Comparison of ENCODE assay signal across 1 cellular context in the genomic region with DNA sequence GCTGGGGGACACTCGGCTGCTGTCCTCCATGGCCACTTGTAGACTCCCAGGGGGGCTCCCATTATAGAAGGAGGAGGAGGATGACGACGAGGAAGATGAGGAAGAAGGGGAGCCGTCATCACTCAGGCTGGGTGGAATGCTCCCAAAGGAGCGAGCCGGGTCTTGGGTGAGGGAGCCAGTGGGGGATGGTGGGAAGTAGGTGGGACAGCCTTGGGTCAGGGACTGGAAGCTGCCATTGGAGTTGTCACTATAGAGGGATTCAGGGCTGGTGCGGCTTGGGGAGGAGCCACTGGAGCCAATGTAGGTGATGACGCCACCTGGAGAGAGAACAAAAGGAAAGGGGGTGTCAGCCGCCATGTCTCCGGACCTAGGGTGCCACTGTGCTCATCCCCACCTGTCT.
TF ChIP-seq lines count a peak whose summit lies in the region.

No MANE protein-coding gene starts in this region.

TF ChIP-seq in WTC11, 78 proteins besides CTCF, POLR2A, EP300 and RAD21 (continued from another document):
- TF ChIP-seq, protein P1, sequence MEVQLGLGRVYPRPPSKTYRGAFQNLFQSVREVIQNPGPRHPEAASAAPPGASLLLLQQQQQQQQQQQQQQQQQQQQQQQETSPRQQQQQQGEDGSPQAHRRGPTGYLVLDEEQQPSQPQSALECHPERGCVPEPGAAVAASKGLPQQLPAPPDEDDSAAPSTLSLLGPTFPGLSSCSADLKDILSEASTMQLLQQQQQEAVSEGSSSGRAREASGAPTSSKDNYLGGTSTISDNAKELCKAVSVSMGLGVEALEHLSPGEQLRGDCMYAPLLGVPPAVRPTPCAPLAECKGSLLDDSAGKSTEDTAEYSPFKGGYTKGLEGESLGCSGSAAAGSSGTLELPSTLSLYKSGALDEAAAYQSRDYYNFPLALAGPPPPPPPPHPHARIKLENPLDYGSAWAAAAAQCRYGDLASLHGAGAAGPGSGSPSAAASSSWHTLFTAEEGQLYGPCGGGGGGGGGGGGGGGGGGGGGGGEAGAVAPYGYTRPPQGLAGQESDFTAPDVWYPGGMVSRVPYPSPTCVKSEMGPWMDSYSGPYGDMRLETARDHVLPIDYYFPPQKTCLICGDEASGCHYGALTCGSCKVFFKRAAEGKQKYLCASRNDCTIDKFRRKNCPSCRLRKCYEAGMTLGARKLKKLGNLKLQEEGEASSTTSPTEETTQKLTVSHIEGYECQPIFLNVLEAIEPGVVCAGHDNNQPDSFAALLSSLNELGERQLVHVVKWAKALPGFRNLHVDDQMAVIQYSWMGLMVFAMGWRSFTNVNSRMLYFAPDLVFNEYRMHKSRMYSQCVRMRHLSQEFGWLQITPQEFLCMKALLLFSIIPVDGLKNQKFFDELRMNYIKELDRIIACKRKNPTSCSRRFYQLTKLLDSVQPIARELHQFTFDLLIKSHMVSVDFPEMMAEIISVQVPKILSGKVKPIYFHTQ (CRISPR knock-in tag; IDR thresholded peaks at IDR 0.05), result no peak
- TF ChIP-seq, protein P2, sequence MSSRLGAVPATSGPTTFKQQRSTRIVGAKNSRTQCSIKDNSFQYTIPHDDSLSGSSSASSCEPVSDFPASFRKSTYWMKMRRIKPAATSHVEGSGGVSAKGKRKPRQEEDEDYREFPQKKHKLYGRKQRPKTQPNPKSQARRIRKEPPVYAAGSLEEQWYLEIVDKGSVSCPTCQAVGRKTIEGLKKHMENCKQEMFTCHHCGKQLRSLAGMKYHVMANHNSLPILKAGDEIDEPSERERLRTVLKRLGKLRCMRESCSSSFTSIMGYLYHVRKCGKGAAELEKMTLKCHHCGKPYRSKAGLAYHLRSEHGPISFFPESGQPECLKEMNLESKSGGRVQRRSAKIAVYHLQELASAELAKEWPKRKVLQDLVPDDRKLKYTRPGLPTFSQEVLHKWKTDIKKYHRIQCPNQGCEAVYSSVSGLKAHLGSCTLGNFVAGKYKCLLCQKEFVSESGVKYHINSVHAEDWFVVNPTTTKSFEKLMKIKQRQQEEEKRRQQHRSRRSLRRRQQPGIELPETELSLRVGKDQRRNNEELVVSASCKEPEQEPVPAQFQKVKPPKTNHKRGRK (CRISPR knock-in tag; IDR thresholded peaks at IDR 0.05; ENCODE audit: borderline replicate concordance), result no peak
- TF ChIP-seq, protein P3, sequence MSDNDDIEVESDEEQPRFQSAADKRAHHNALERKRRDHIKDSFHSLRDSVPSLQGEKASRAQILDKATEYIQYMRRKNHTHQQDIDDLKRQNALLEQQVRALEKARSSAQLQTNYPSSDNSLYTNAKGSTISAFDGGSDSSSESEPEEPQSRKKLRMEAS (CRISPR knock-in tag; IDR thresholded peaks at IDR 0.05), result no peak
- TF ChIP-seq, protein P4, sequence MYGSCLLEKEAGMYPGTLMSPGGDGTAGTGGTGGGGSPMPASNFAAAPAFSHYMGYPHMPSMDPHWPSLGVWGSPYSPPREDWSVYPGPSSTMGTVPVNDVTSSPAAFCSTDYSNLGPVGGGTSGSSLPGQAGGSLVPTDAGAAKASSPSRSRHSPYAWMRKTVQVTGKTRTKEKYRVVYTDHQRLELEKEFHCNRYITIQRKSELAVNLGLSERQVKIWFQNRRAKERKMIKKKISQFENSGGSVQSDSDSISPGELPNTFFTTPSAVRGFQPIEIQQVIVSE (CRISPR knock-in tag; IDR thresholded peaks at IDR 0.05; ENCODE audit: borderline replicate concordance), result no peak
- TF ChIP-seq NFE2L1 (CRISPR knock-in tag; IDR thresholded peaks at IDR 0.05) (no peak), FOXK1 (CRISPR knock-in tag; IDR thresholded peaks at IDR 0.05) (no peak), RORB (CRISPR knock-in tag; IDR thresholded peaks at IDR 0.05) (no peak), ZNF263 (CRISPR knock-in tag; IDR thresholded peaks at IDR 0.05; ENCODE audit: low read depth) (no peak), CBFB (CRISPR knock-in tag; IDR thresholded peaks at IDR 0.05; ENCODE audit: low read depth) (no peak), GABPB1 (CRISPR knock-in tag; IDR thresholded peaks at IDR 0.05) (no peak), ZNF219 (CRISPR knock-in tag; IDR thresholded peaks at IDR 0.05; ENCODE audit: borderline replicate concordance) (no peak)
- TF ChIP-seq, protein P5, sequence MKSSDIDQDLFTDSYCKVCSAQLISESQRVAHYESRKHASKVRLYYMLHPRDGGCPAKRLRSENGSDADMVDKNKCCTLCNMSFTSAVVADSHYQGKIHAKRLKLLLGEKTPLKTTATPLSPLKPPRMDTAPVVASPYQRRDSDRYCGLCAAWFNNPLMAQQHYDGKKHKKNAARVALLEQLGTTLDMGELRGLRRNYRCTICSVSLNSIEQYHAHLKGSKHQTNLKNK (CRISPR knock-in tag; IDR thresholded peaks at IDR 0.05), result no peak
- TF ChIP-seq, protein P6, sequence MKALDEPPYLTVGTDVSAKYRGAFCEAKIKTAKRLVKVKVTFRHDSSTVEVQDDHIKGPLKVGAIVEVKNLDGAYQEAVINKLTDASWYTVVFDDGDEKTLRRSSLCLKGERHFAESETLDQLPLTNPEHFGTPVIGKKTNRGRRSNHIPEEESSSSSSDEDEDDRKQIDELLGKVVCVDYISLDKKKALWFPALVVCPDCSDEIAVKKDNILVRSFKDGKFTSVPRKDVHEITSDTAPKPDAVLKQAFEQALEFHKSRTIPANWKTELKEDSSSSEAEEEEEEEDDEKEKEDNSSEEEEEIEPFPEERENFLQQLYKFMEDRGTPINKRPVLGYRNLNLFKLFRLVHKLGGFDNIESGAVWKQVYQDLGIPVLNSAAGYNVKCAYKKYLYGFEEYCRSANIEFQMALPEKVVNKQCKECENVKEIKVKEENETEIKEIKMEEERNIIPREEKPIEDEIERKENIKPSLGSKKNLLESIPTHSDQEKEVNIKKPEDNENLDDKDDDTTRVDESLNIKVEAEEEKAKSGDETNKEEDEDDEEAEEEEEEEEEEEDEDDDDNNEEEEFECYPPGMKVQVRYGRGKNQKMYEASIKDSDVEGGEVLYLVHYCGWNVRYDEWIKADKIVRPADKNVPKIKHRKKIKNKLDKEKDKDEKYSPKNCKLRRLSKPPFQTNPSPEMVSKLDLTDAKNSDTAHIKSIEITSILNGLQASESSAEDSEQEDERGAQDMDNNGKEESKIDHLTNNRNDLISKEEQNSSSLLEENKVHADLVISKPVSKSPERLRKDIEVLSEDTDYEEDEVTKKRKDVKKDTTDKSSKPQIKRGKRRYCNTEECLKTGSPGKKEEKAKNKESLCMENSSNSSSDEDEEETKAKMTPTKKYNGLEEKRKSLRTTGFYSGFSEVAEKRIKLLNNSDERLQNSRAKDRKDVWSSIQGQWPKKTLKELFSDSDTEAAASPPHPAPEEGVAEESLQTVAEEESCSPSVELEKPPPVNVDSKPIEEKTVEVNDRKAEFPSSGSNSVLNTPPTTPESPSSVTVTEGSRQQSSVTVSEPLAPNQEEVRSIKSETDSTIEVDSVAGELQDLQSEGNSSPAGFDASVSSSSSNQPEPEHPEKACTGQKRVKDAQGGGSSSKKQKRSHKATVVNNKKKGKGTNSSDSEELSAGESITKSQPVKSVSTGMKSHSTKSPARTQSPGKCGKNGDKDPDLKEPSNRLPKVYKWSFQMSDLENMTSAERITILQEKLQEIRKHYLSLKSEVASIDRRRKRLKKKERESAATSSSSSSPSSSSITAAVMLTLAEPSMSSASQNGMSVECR (CRISPR knock-in tag; IDR thresholded peaks at IDR 0.05; ENCODE audit: borderline replicate concordance), result no peak
- TF ChIP-seq, protein P7, sequence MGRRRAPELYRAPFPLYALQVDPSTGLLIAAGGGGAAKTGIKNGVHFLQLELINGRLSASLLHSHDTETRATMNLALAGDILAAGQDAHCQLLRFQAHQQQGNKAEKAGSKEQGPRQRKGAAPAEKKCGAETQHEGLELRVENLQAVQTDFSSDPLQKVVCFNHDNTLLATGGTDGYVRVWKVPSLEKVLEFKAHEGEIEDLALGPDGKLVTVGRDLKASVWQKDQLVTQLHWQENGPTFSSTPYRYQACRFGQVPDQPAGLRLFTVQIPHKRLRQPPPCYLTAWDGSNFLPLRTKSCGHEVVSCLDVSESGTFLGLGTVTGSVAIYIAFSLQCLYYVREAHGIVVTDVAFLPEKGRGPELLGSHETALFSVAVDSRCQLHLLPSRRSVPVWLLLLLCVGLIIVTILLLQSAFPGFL (CRISPR knock-in tag; IDR thresholded peaks at IDR 0.05; ENCODE audit: borderline replicate concordance), result no peak
- TF ChIP-seq, protein P8, sequence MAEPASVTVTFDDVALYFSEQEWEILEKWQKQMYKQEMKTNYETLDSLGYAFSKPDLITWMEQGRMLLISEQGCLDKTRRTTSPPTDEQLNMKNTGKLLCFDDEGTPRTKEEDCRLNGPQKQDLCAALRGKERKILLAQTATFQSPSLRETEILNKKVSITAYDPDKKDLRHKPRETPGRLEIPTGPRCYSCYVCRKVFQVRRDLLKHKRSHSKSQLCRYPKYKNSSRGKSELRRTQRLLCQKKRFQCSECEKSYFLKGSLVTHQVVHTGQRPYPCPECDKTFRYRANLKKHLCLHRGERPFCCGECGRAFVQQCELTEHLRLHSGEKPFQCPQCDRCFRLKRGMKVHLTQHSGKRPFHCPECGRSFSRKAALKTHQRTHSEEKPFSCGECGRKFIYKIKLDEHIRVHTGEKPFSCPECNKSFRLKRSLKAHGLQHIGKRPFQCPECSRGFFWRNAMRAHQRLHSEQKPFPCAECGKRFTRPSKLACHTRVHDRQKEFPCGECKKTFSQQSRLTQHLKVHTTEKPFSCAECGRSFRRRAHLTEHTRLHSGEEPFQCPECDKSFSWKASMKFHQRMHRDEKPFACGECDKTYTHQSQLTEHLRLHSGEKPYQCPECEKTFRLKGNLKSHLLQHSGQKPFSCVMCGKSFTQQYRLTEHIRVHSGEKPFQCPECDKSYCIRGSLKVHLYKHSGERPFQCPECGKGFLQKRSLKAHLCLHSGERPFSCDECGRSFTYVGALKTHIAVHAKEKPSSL (CRISPR knock-in tag; conservative IDR thresholded peaks at IDR 0.05), result no peak
